ENCODE assay signal across 7 cellular contexts in the genomic region with DNA sequence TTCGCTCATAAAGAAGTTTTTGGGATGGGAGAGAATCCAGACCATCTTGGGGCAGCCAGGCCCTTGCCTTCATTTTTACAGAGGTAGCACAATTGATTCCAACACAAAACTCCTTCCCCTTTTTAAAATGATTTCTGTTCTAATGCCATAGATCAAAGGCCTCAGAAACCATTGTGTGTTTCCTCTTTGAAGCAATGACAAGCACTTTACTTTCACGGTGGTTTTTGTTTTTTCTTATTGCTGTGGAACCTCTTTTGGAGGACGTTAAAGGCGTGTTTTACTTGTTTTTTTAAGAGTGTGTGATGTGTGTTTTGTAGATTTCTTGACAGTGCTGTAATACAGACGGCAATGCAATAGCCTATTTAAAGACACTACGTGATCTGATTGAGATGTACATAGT.
DNase-seq lines count a peak whose midpoint lies in the region; ATAC-seq, FAIRE-seq and TF ChIP-seq lines count a peak whose summit lies in the region.
"Not testable (repeated sequence)": the region's sequence is repeated elsewhere in the genome, so short reads cannot be mapped to it uniquely, and the experiment has no call there.

No MANE protein-coding gene starts in this region.

- H3K9me3 Mint-ChIP-seq in CD4-positive, alpha-beta T cell; IgD-negative memory B cell; activated CD4-positive, alpha-beta T cell treated with anti-CD3 and anti-CD28 coated beads for 36 hours (ENCODE audit: low read depth); activated T-helper 1 cell treated with anti-CD3 and anti-CD28 coated beads, Interleukin-12 subunit alpha, Interleukin-12 subunit beta, Interleukin-2, Interleukin-4 antibody, amounts not matched to agents 30 ng/mL and 10 ng/mL and 1 ng/mL, durations not matched to agents 14 hours and 24 hours and 36 hours; memory B cell; stimulated activated naive B cell treated with anti-CD40 and anti-IgM and Interleukin-4, amounts not matched to agents 10 μg/mL and 1 μg/mL and 100 μg/mL, for 72 hours: not testable (repeated sequence)

- not testable (repeated sequence) for H3K4me3 ChIP-seq in GM12878

- not testable (repeated sequence) for H3K79me2 ChIP-seq in GM12878 (ENCODE audit: control insufficient read depth, insufficient read depth, low read length)

- not testable (repeated sequence) for H4K20me1 ChIP-seq in GM12878 (ENCODE audit: control insufficient read depth, insufficient read depth)

- H3K36me3 ChIP-seq in GM12878 (ENCODE audit: control insufficient read depth in 2 of 2, insufficient read depth in 2 of 2, low read length in 1 of 2), result not testable (repeated sequence)

- not testable (repeated sequence) for TF ChIP-seq CTCF in CD4-positive, alpha-beta T cell (IDR thresholded peaks at IDR 0.05); GM12878 (IDR thresholded peaks at IDR 0.05 in 2 of 3, conservative IDR thresholded peaks at IDR 0.05 in 1 of 3; ENCODE audit: control insufficient read depth in 2 of 3, extremely low read depth in 1 of 3, insufficient read depth in 1 of 3, low read depth in 3 of 3, low read length in 3 of 3)

- FAIRE-seq in GM12878 (lab: Jason Lieb, UNC), result not testable (repeated sequence)

- TF ChIP-seq EP300 in GM12878 (IDR thresholded peaks at IDR 0.05; ENCODE audit: borderline replicate concordance in 1 of 2, control insufficient read depth in 1 of 2, low read depth in 2 of 2, low read length in 2 of 2), result not testable (repeated sequence)

- RAD21 ChIA-PET in GM12878 (lab: Charles Lee; ENCODE audit: unreplicated experiment), result not testable (repeated sequence)

- not testable (repeated sequence) for H3K27ac ChIP-seq in CD4-positive, alpha-beta T cell (ENCODE audit: low read depth, low read length); GM12878 (ENCODE audit: control insufficient read depth, insufficient read depth)

- not testable (repeated sequence) for H3K27me3 Mint-ChIP-seq in CD4-positive, alpha-beta T cell; IgD-negative memory B cell; activated CD4-positive, alpha-beta T cell treated with anti-CD3 and anti-CD28 coated beads for 36 hours; activated T-helper 1 cell treated with anti-CD3 and anti-CD28 coated beads, Interleukin-12 subunit alpha, Interleukin-12 subunit beta, Interleukin-2, Interleukin-4 antibody, amounts not matched to agents 30 ng/mL and 10 ng/mL and 1 ng/mL, durations not matched to agents 14 hours and 24 hours and 36 hours (ENCODE audit: insufficient read depth); memory B cell; stimulated activated naive B cell treated with anti-CD40 and anti-IgM and Interleukin-4, amounts not matched to agents 10 μg/mL and 1 μg/mL and 100 μg/mL, for 72 hours

- not testable (repeated sequence) for H3K4me2 ChIP-seq in GM12878 (ENCODE audit: control insufficient read depth, insufficient read depth)

- POLR2A ChIA-PET in CD4-positive, alpha-beta T cell (lab: Charles Lee); activated CD4-positive, alpha-beta T cell treated with anti-CD3 and anti-CD28 coated beads for 36 hours (lab: Charles Lee); GM12878 (lab: Charles Lee): not testable (repeated sequence)

- in situ Hi-C loops in GM12878 (cut with MboI), result not testable (repeated sequence)

- SMC1A ChIA-PET in GM12878 (lab: Charles Lee; ENCODE audit: uncharacterized antibody, unreplicated experiment), result not testable (repeated sequence)

- not testable (repeated sequence) for TF ChIP-seq POLR2A in GM12878 (IDR thresholded peaks at IDR 0.05; ENCODE audit: low read depth, low read length)

- peak overlapping the region; percentile 58 for H3K4me3 Mint-ChIP-seq in CD4-positive, alpha-beta T cell
- H3K4me3 Mint-ChIP-seq in IgD-negative memory B cell, result peak overlapping the region in 2 of 4 donors; percentile 76 to 86
- H3K4me3 Mint-ChIP-seq in activated CD4-positive, alpha-beta T cell treated with anti-CD3 and anti-CD28 coated beads for 36 hours; activated T-helper 1 cell treated with anti-CD3 and anti-CD28 coated beads, Interleukin-12 subunit alpha, Interleukin-12 subunit beta, Interleukin-2, Interleukin-4 antibody, amounts not matched to agents 30 ng/mL and 10 ng/mL and 1 ng/mL, durations not matched to agents 14 hours and 24 hours and 36 hours; memory B cell; stimulated activated naive B cell treated with anti-CD40 and anti-IgM and Interleukin-4, amounts not matched to agents 10 μg/mL and 1 μg/mL and 100 μg/mL, for 72 hours: not testable (repeated sequence)

- not testable (repeated sequence) for DNase-seq in CD4-positive, alpha-beta T cell; activated CD4-positive, alpha-beta T cell treated with anti-CD3 and anti-CD28 coated beads for 36 hours; activated T-helper 1 cell treated with anti-CD3 and anti-CD28 coated beads, Interleukin-12 subunit alpha, Interleukin-12 subunit beta, Interleukin-2, Interleukin-4 antibody, amounts not matched to agents 30 ng/mL and 10 ng/mL and 1 ng/mL, durations not matched to agents 14 hours and 24 hours and 36 hours (ENCODE audit: low spot score); GM12878 (ENCODE audit: low read depth, low spot score); memory B cell (ENCODE audit: low spot score in 2 of 2); stimulated activated naive B cell treated with anti-CD40 and anti-IgM and Interleukin-4, amounts not matched to agents 10 μg/mL and 1 μg/mL and 100 μg/mL, for 72 hours

- H3K27me3 ChIP-seq in CD4-positive, alpha-beta T cell (ENCODE audit: control insufficient read depth, insufficient read depth, low read length); GM12878 (replicated peaks in 1 of 2; ENCODE audit: control insufficient read depth in 2 of 2, insufficient read depth in 2 of 2, low read length in 1 of 2): not testable (repeated sequence)

- BruUV-seq in GM12878 (replicated peaks; lab: Mats Ljungman, UMichigan), result TSS peak; percentile 87

- H3K9ac ChIP-seq in GM12878 (ENCODE audit: control insufficient read depth, insufficient read depth, low read length), result not testable (repeated sequence)

- not testable (repeated sequence) for H3K4me1 Mint-ChIP-seq in CD4-positive, alpha-beta T cell (ENCODE audit: low read depth); IgD-negative memory B cell; activated CD4-positive, alpha-beta T cell treated with anti-CD3 and anti-CD28 coated beads for 36 hours; activated T-helper 1 cell treated with anti-CD3 and anti-CD28 coated beads, Interleukin-12 subunit alpha, Interleukin-12 subunit beta, Interleukin-2, Interleukin-4 antibody, amounts not matched to agents 30 ng/mL and 10 ng/mL and 1 ng/mL, durations not matched to agents 14 hours and 24 hours and 36 hours (ENCODE audit: low read depth); memory B cell; stimulated activated naive B cell treated with anti-CD40 and anti-IgM and Interleukin-4, amounts not matched to agents 10 μg/mL and 1 μg/mL and 100 μg/mL, for 72 hours

- H3K36me3 Mint-ChIP-seq in CD4-positive, alpha-beta T cell (ENCODE audit: low read depth); IgD-negative memory B cell; activated CD4-positive, alpha-beta T cell treated with anti-CD3 and anti-CD28 coated beads for 36 hours (ENCODE audit: low read depth); activated T-helper 1 cell treated with anti-CD3 and anti-CD28 coated beads, Interleukin-12 subunit alpha, Interleukin-12 subunit beta, Interleukin-2, Interleukin-4 antibody, amounts not matched to agents 30 ng/mL and 10 ng/mL and 1 ng/mL, durations not matched to agents 14 hours and 24 hours and 36 hours (ENCODE audit: low read depth); memory B cell; stimulated activated naive B cell treated with anti-CD40 and anti-IgM and Interleukin-4, amounts not matched to agents 10 μg/mL and 1 μg/mL and 100 μg/mL, for 72 hours: not testable (repeated sequence)

- not testable (repeated sequence) for TF ChIP-seq RAD21 in GM12878 (IDR thresholded peaks at IDR 0.05; ENCODE audit: insufficient read depth, low read depth, low read length)

- intact Hi-C loops in CD4-positive, alpha-beta T cell (cut with DNase I, micrococcal nuclease); activated CD4-positive, alpha-beta T cell treated with anti-CD3 and anti-CD28 coated beads for 36 hours (cut with DNase I, micrococcal nuclease); activated T-helper 1 cell treated with anti-CD3 and anti-CD28 coated beads, Interleukin-12 subunit alpha, Interleukin-12 subunit beta, Interleukin-2, Interleukin-4 antibody, amounts not matched to agents 30 ng/mL and 10 ng/mL and 1 ng/mL, durations not matched to agents 14 hours and 24 hours and 36 hours (cut with micrococcal nuclease); GM12878 (cut with micrococcal nuclease; ENCODE audit: unreplicated experiment): not testable (repeated sequence)

- peak; percentile 67 for ATAC-seq in CD4-positive, alpha-beta T cell (ENCODE audit: poor library complexity)
- peak; percentile 23 for ATAC-seq in activated CD4-positive, alpha-beta T cell treated with anti-CD3 and anti-CD28 coated beads for 36 hours
- ATAC-seq in GM12878 (peak; percentile 14), memory B cell (ENCODE audit: low read depth) (peak; percentile 23)
- peak; percentile 37 to 38 for ATAC-seq in stimulated activated naive B cell treated with anti-CD40 and anti-IgM and Interleukin-4, amounts not matched to agents 10 μg/mL and 1 μg/mL and 100 μg/mL, for 72 hours (replicated peaks)

- H3K9me3 ChIP-seq in CD4-positive, alpha-beta T cell (ENCODE audit: control insufficient read depth, low read length); GM12878 (replicated peaks; ENCODE audit: control insufficient read depth, insufficient read depth, low read length): not testable (repeated sequence)

- CTCF ChIA-PET in CD4-positive, alpha-beta T cell (lab: Charles Lee); activated CD4-positive, alpha-beta T cell treated with anti-CD3 and anti-CD28 coated beads for 36 hours (lab: Charles Lee); GM12878 (lab: Yijun Ruan, JAX): not testable (repeated sequence)

- not testable (repeated sequence) for H2AFZ ChIP-seq in GM12878 (ENCODE audit: control insufficient read depth, low read depth, low read length)

- peak overlapping the region; percentile 83 for H3K27ac Mint-ChIP-seq in CD4-positive, alpha-beta T cell
- H3K27ac Mint-ChIP-seq in IgD-negative memory B cell, result peak overlapping the region in 2 of 3 donors; percentile 93 to 94
- H3K27ac Mint-ChIP-seq in activated CD4-positive, alpha-beta T cell treated with anti-CD3 and anti-CD28 coated beads for 36 hours; stimulated activated naive B cell treated with anti-CD40 and anti-IgM and Interleukin-4, amounts not matched to agents 10 μg/mL and 1 μg/mL and 100 μg/mL, for 72 hours: not testable (repeated sequence)
- H3K27ac Mint-ChIP-seq in activated T-helper 1 cell treated with anti-CD3 and anti-CD28 coated beads, Interleukin-12 subunit alpha, Interleukin-12 subunit beta, Interleukin-2, Interleukin-4 antibody, amounts not matched to agents 30 ng/mL and 10 ng/mL and 1 ng/mL, durations not matched to agents 14 hours and 24 hours and 36 hours, result peak overlapping the region; percentile 34
- H3K27ac Mint-ChIP-seq in memory B cell, result peak overlapping the region; percentile 68

- not testable (repeated sequence) for H3K4me1 ChIP-seq in GM12878 (ENCODE audit: control insufficient read depth, insufficient read depth, low read length)

- 0% methylated on average over 1 of the region's 6 CpGs for WGBS in GM12878 (ENCODE audit: insufficient coverage, insufficient replicate concordance, low lambda C conversion rate, missing lambda C conversion rate)

Comparison
In these comparisons a context has a peak if more than half of its experiments do, and no peak if none do; other contexts are left out.
1. ATAC-seq: peak in every context shown above with its lines; median percentile 67 in CD4-positive, alpha-beta T cell; 38 in stimulated activated naive B cell treated with anti-CD40 and anti-IgM and Interleukin-4, amounts not matched to agents 10 μg/mL and 1 μg/mL and 100 μg/mL, for 72 hours; 23 in activated CD4-positive, alpha-beta T cell treated with anti-CD3 and anti-CD28 coated beads for 36 hours; 23 in memory B cell; 14 in GM12878.